In genomic region chr14:101858791-101859537, GRCh38 we compare ENCODE assay signal across 11 cellular contexts.
DNase-seq lines count a peak whose midpoint lies in the region; ATAC-seq and TF ChIP-seq lines count a peak whose summit lies in the region.
"Had no signal": no experiment of that assay in that cellular context is flagged by ENCODE, and none has a peak within 500 bp of the region (broad histone marks: within the 10 kb centered on the region; RNA-seq: fewer than 3 reads in every experiment).

No MANE protein-coding gene starts in this region.

- H3K4me3 ChIP-seq in mucosa of descending colon = no peak overlapping the region
- H3K4me3 ChIP-seq: smooth muscle cell had no signal

- H3K4me1 ChIP-seq in mucosa of descending colon (ENCODE audit: low read depth) = peaks cover 26% of the 10 kb centered on the region

- H3K4me3 Mint-ChIP-seq in activated naive CD8-positive, alpha-beta T cell treated with anti-CD3 and anti-CD28 coated beads for 36 hours = no peak overlapping the region

- no peaks in the 10 kb centered on the region for H3K27me3 Mint-ChIP-seq in activated naive CD8-positive, alpha-beta T cell treated with anti-CD3 and anti-CD28 coated beads for 36 hours

- no peak for TF ChIP-seq CTCF in mucosa of descending colon (IDR thresholded peaks at IDR 0.05)

- no peaks in the 10 kb centered on the region for H3K36me3 ChIP-seq in mucosa of descending colon (ENCODE audit: low read depth)

- H3K9me3 ChIP-seq in mucosa of descending colon = no peaks in the 10 kb centered on the region

- H3K36me3 Mint-ChIP-seq in activated naive CD8-positive, alpha-beta T cell treated with anti-CD3 and anti-CD28 coated beads for 36 hours = peaks cover 46% of the 10 kb centered on the region

- DNase-seq in NCI-H1417 (lab: John Stamatoyannopoulos, UW) (peak; percentile 12 to 73 (median 54)), NCI-H1417 treated with DMSO at 0.1 percent for 48 hours (lab: John Stamatoyannopoulos, UW) (no peak), NCI-H1436 (lab: John Stamatoyannopoulos, UW) (peak; percentile 32), mucosa of descending colon (no peak), C1 segment of cervical spinal cord (lab: John Stamatoyannopoulos, UW) (no peak), NCI-H446 treated with DMSO at 0.1 percent for 48 hours (lab: John Stamatoyannopoulos, UW) (no peak)
- DNase-seq in activated naive CD8-positive, alpha-beta T cell treated with anti-CD3 and anti-CD28 coated beads for 36 hours = no peak
- DNase-seq: EL, NCI-H2171 treated with DMSO at 0.1 percent for 48 hours had no signal

- peak overlapping the region; percentile 86 for H3K27ac Mint-ChIP-seq in activated naive CD8-positive, alpha-beta T cell treated with anti-CD3 and anti-CD28 coated beads for 36 hours

- peaks cover 60% of the 10 kb centered on the region for H3K4me1 Mint-ChIP-seq in activated naive CD8-positive, alpha-beta T cell treated with anti-CD3 and anti-CD28 coated beads for 36 hours

- ATAC-seq in mucosa of descending colon (peak; percentile 27), GM18907 (IDR thresholded peaks at IDR 0.05; ENCODE audit: unreplicated experiment) (no peak)

- no peaks in the 10 kb centered on the region for H3K9me3 Mint-ChIP-seq in activated naive CD8-positive, alpha-beta T cell treated with anti-CD3 and anti-CD28 coated beads for 36 hours

- intact Hi-C loops in mucosa of descending colon (cut with DNase I, micrococcal nuclease) = no loop called here

Comparison
In these comparisons a context has a peak if more than half of its experiments do, and no peak if none do; other contexts are left out.
1. DNase-seq: peak in NCI-H1417 (3 of 3) and NCI-H1436 (single experiment); none in NCI-H1417 treated with DMSO at 0.1 percent for 48 hours (single experiment), activated naive CD8-positive, alpha-beta T cell treated with anti-CD3 and anti-CD28 coated beads for 36 hours (single experiment), mucosa of descending colon (0 of 3), C1 segment of cervical spinal cord (0 of 14) and NCI-H446 treated with DMSO at 0.1 percent for 48 hours (single experiment).